In the genomic region with DNA sequence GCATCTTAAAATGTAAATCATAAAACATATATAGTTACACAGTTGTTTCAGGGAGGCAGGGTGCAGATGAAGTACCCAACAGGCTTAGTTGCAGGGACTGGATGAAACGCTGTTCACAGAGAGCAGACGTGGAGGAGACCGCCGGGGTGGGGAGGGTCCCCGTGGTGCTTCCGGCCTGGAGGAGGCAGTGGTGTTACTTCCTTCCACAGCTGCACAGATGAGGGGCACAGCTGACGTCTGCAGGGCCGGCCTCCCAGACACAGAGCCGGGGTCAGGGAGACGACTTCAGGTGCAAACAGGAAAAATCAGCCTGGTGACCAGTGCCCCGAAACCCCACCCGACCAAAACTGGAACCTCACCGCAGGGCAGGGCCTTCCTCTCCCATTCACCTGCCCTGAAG, we compare ENCODE assay signal across 16 cellular contexts. TPM values are rescaled to one million over a fixed set of nuclear protein-coding genes. Genes with fewer than 3 reads are reported as not detected.
DNase-seq lines count a peak whose midpoint lies in the region; TF ChIP-seq lines count a peak whose summit lies in the region.
"Had no signal": no experiment of that assay in that cellular context is flagged by ENCODE, and none has a peak within 500 bp of the region (broad histone marks: within the 10 kb centered on the region; RNA-seq: fewer than 3 reads in every experiment).

No MANE protein-coding gene starts in this region.

- H3K4me1 Mint-ChIP-seq in IgD-negative memory B cell, result peaks cover 8 to 11% (median 10%) of the 10 kb centered on the region in 3 donors
- H3K4me1 Mint-ChIP-seq: brain had no signal

- H3K27me3 ChIP-seq in spleen (replicated peaks in 1 of 7), result peaks cover 0 to 8% (median 0%) of the 10 kb centered on the region in 7 donors
- H3K27me3 ChIP-seq: esophagus squamous epithelium had no signal

- H3K4me3 Mint-ChIP-seq in IgD-negative memory B cell, result peak overlapping the region in 3 of 4 donors; percentile 9 to 89 (median 13)
- H3K4me3 Mint-ChIP-seq: brain had no signal

- H3K4me1 ChIP-seq in spleen, result peaks cover 0 to 26% (median 11%) of the 10 kb centered on the region in 6 donors
- H3K4me1 ChIP-seq: esophagus squamous epithelium had no signal

- no peaks in the 10 kb centered on the region for H3K9me3 ChIP-seq in spleen
- H3K9me3 ChIP-seq: esophagus squamous epithelium had no signal

- 0 out of 3 replicates have a peak, but pooled peaks have one; percentile 9 for TF ChIP-seq CTCF in GM12872 (IDR thresholded peaks at IDR 0.05; ENCODE audit: insufficient read depth, low read depth, low read length)
- TF ChIP-seq CTCF in spleen (IDR thresholded peaks at IDR 0.05 in 8 of 11, conservative IDR thresholded peaks at IDR 0.05 in 3 of 11), result no peak

- TF ChIP-seq POLR2A in spleen (IDR thresholded peaks at IDR 0.05), result no peak

- 11 to 25% (median 19%) methylated on average over 13 of the region's 13 CpGs for WGBS in spleen, 5 donors

- DNase-seq in activated gamma-delta T cell treated with Interleukin-2 at 50 U/mL for 16 hours (peak; percentile 39), spleen (peak; percentile 84), COLO829 (ENCODE audit: low spot score) (no peak), globus pallidus (ENCODE audit: low spot score) (no peak), GM03348 (ENCODE audit: low spot score) (no peak)
- DNase-seq: esophagus squamous epithelium; kidney glomerular epithelial cell; NCI-H187; NCI-H524; PC-3; stimulated activated naive CD4-positive, alpha-beta T cell treated with Interleukin-2 at 50 U/mL for 16 hours had no signal

- H3K4me3 ChIP-seq in spleen, result peak overlapping the region in 1 of 8 donors; percentile 11
- H3K4me3 ChIP-seq: esophagus squamous epithelium had no signal

- H3K36me3 Mint-ChIP-seq in IgD-negative memory B cell, result no peaks in the 10 kb centered on the region

- H3K27me3 Mint-ChIP-seq in IgD-negative memory B cell, result peaks cover 13% of the 10 kb centered on the region
- H3K27me3 Mint-ChIP-seq: brain had no signal

- peak overlapping the region in 1 of 8 donors; percentile 11 for H3K27ac ChIP-seq in spleen
- H3K27ac ChIP-seq: C4-2B, esophagus squamous epithelium had no signal

- H3K36me3 ChIP-seq in spleen, result no peaks in the 10 kb centered on the region
- H3K36me3 ChIP-seq: esophagus squamous epithelium had no signal

- H3K9me3 Mint-ChIP-seq in IgD-negative memory B cell, result no peaks in the 10 kb centered on the region
- H3K9me3 Mint-ChIP-seq: activated T-helper 2 cell treated with anti-CD3 and anti-CD28 coated beads, Interferon-gamma antibody, Interleukin-2, Interleukin-4, amounts not matched to agents 10 μg/mL and 5 μg/mL and 100 μg/mL, durations not matched to agents 14 hours and 24 hours and 36 hours; brain had no signal

- H3K27ac Mint-ChIP-seq in IgD-negative memory B cell, result no peak overlapping the region
- H3K27ac Mint-ChIP-seq: activated T-helper 2 cell treated with anti-CD3 and anti-CD28 coated beads, Interferon-gamma antibody, Interleukin-2, Interleukin-4, amounts not matched to agents 10 μg/mL and 5 μg/mL and 100 μg/mL, durations not matched to agents 14 hours and 24 hours and 36 hours; brain had no signal

- intact Hi-C loops in spleen (cut with DNase I; ENCODE audit: low total_unique reads), result no loop called here

RNA-seq across cellular contexts. Expression of gene SPIRE2, which starts 17.1 kb away (rescaled TPM):
- polyA plus RNA-seq in IgD-negative memory B cell (0.19 TPM), spleen (1 to 10 TPM in 1 of 3 donors, under 1 TPM in 2; 0.80 to 1.3 (median 0.98) TPM)
- 1 to 10 TPM; 1.2 to 3.2 (median 2.8) TPM for total RNA-seq in spleen

RNA-seq across cellular contexts. Expression of gene TCF25, which starts 28.0 kb away (rescaled TPM):
- polyA plus RNA-seq in IgD-negative memory B cell, result 135 TPM
- total RNA-seq in spleen, result 100 to 1,000 TPM; 145 to 305 (median 233) TPM
- polyA plus RNA-seq in spleen, result 100 to 1,000 TPM; 113 to 412 (median 334) TPM

RNA-seq across cellular contexts. Expression of gene FANCA, which starts 29.0 kb away (rescaled TPM):
- polyA plus RNA-seq in IgD-negative memory B cell (23.1 TPM), spleen (10 to 100 TPM; 11.5 to 15.3 (median 14.5) TPM)
- 10 to 100 TPM; 15.7 to 28.9 (median 18.0) TPM for total RNA-seq in spleen

Comparison
In these comparisons a context has a peak if more than half of its experiments do, and no peak if none do; other contexts are left out.
1. DNase-seq: peak in activated gamma-delta T cell treated with Interleukin-2 at 50 U/mL for 16 hours (single experiment) and spleen (single experiment); none in COLO829 (single experiment), globus pallidus (single experiment) and GM03348 (single experiment).